In the genomic region with DNA sequence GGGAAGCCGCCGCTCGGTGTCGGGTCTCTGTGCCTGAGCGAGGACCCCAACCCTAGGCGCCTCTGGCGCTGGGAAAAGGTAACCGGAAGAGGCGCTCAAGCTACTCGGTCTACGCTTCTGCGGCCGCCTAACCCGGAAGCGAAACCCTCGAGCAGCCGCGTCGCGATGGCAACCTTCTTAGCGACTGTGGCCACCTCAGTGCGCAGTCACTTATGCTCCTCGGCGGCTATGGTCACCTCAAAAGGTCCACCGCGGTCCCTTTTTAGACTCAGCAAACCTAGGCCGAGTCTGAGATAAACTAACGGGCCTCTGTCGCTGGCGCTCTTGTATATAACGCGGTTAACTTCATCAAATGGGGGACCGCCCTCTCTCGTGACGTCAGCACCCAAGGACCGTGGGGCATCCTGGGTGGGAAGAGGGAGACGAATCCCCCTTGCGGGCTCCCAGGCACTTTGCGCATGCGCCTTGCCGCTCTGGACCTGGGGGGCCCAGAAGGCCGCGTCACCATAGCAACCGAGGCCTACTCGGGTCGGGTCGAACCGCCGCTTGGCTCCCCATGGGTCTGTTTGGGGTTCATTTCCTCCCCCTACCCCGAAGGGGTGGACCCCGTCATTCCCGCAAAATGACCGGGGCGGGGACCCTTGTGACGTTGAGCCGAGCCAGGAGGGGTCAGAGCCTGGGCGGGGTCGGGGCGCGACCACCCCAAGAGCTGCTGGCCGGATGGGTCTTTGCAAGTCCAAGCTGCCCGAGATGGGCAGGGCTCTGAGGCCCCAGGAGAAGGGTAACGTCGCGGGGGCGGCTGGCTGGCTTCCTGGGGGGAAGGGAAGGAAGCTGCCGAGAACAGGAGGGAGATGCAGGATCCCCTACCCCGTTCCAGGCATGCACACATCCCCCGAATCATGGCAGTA, we compare ENCODE assay signal across 8 cellular contexts. TPM values are rescaled to one million over a fixed set of nuclear protein-coding genes. Genes with fewer than 3 reads are reported as not detected.
A peak's percentile ranks its signal among the peaks of the same experiment; 100 is the strongest.
DNase-seq lines count a peak whose midpoint lies in the region; TF ChIP-seq lines count a peak whose summit lies in the region.

TSS of gene GTF2F1 (minus strand) at position 91 of the 908 bp plus-strand sequence. CDS start 169 bp downstream, outside the sequence.

- H3K36me3 ChIP-seq in MG63, result peaks cover 12% of the 10 kb centered on the region
- H3K36me3 ChIP-seq in neural cell (ENCODE audit: insufficient read depth, low read length), result peaks cover 3% of the 10 kb centered on the region
- peaks cover 12 to 35% (median 30%) of the 10 kb centered on the region in 4 donors for H3K36me3 ChIP-seq in stomach

- no peaks in the 10 kb centered on the region for H4K20me1 ChIP-seq in neural cell (ENCODE audit: insufficient read depth)

- H3K9me2 ChIP-seq in neural cell (ENCODE audit: insufficient read depth, low read length), result no peaks in the 10 kb centered on the region

- no peaks in the 10 kb centered on the region for H3K27me3 ChIP-seq in MG63
- H3K27me3 ChIP-seq in neural cell (ENCODE audit: insufficient read depth, low read depth, low read length), result no peaks in the 10 kb centered on the region
- H3K27me3 ChIP-seq in stomach, result no peaks in the 10 kb centered on the region

- H3K4me2 ChIP-seq in neural cell (ENCODE audit: low read length), result peak within 1 kb of the TSS; percentile 77

- DNase-seq in EL, result peak; percentile 96
- peak; percentile 89 for DNase-seq in H4 (ENCODE audit: low spot score)
- peak; percentile 85 for DNase-seq in MG63
- DNase-seq in SHP77 treated with DMSO at 0.1 percent for 48 hours (lab: John Stamatoyannopoulos, UW), result peak; percentile 94
- peak; percentile 96 for DNase-seq in activated effector memory CD4-positive, alpha-beta T cell treated with anti-CD3 and anti-CD28 coated beads, Interleukin-2, amount 50 U/mL, for 16 hours
- DNase-seq in fibroblast of the conjunctiva (ENCODE audit: low read depth), result peak; percentile 95
- DNase-seq in stomach, result peak; percentile 92

- no peaks in the 10 kb centered on the region for H3K9me3 ChIP-seq in MG63
- no peaks in the 10 kb centered on the region for H3K9me3 ChIP-seq in neural cell (ENCODE audit: low read length)
- no peaks in the 10 kb centered on the region for H3K9me3 ChIP-seq in stomach

- TF ChIP-seq EP300 in neural cell (conservative IDR thresholded peaks at IDR 0.05; ENCODE audit: poor library complexity, severe bottlenecking), result peak; percentile 75
- TF ChIP-seq EP300 in stomach (IDR thresholded peaks at IDR 0.05), result no peak

- peak within 1 kb of the TSS; percentile 81 for H2AFZ ChIP-seq in neural cell (ENCODE audit: low read depth, low read length)

- no peak for TF ChIP-seq POLR2A in stomach (IDR thresholded peaks at IDR 0.05)

- H3F3A ChIP-seq in neural cell (ENCODE audit: insufficient read depth, low read length, poor library complexity, severe bottlenecking), result no peaks in the 10 kb centered on the region

- peak; percentile 50 for TF ChIP-seq RAD21 in neural cell (conservative IDR thresholded peaks at IDR 0.05)

- H3K4me3 ChIP-seq in MG63, result peak within 1 kb of the TSS; percentile 78
- peak within 1 kb of the TSS; percentile 77 for H3K4me3 ChIP-seq in neural cell (ENCODE audit: low read length)
- peak within 1 kb of the TSS; percentile 75 to 89 (median 80) for H3K4me3 ChIP-seq in stomach

- H3K79me2 ChIP-seq in neural cell (replicated peaks; ENCODE audit: insufficient read depth, low read length), result peaks cover 20% of the 10 kb centered on the region

- WGBS in stomach, 5 donors, result 0 to 1% (median 0%) methylated on average over 33 to 69 of the region's 69 CpGs

- peak within 1 kb of the TSS; percentile 99 for H3K27ac ChIP-seq in neural cell (ENCODE audit: low read length)
- peak within 1 kb of the TSS; percentile 81 to 96 (median 95) for H3K27ac ChIP-seq in stomach

- H3K4me1 ChIP-seq in stomach, result peaks cover 5 to 30% (median 24%) of the 10 kb centered on the region in 4 donors

- intact Hi-C loops in stomach (cut with DNase I; ENCODE audit: low total_unique reads), result no loop called here

- peak; percentile 51 for TF ChIP-seq CTCF in neural cell (IDR thresholded peaks at IDR 0.05; ENCODE audit: poor library complexity, severe bottlenecking)
- TF ChIP-seq CTCF in stomach (IDR thresholded peaks at IDR 0.05), result peak in 1 of 7 experiments; percentile 17

- H3K9ac ChIP-seq in neural cell (ENCODE audit: low read length), result peak within 1 kb of the TSS; percentile 97

TF ChIP-seq in neural cell, 6 proteins besides CTCF, POLR2A, EP300 and RAD21:
- TF ChIP-seq SMC3 (conservative IDR thresholded peaks at IDR 0.05; ENCODE audit: poor library complexity) (peak; percentile 60), TAF1 (IDR thresholded peaks at IDR 0.05; ENCODE audit: low read depth) (peak; percentile 68), POLR2AphosphoS5 (IDR thresholded peaks at IDR 0.05) (peak; percentile 90), MXI1 (conservative IDR thresholded peaks at IDR 0.05; ENCODE audit: poor library complexity, severe bottlenecking) (peak; percentile 84), EZH2 (IDR thresholded peaks at IDR 0.05; ENCODE audit: borderline replicate concordance, insufficient read depth, low read length, poor library complexity, severe bottlenecking) (no peak)
- TF ChIP-seq, protein P1, sequence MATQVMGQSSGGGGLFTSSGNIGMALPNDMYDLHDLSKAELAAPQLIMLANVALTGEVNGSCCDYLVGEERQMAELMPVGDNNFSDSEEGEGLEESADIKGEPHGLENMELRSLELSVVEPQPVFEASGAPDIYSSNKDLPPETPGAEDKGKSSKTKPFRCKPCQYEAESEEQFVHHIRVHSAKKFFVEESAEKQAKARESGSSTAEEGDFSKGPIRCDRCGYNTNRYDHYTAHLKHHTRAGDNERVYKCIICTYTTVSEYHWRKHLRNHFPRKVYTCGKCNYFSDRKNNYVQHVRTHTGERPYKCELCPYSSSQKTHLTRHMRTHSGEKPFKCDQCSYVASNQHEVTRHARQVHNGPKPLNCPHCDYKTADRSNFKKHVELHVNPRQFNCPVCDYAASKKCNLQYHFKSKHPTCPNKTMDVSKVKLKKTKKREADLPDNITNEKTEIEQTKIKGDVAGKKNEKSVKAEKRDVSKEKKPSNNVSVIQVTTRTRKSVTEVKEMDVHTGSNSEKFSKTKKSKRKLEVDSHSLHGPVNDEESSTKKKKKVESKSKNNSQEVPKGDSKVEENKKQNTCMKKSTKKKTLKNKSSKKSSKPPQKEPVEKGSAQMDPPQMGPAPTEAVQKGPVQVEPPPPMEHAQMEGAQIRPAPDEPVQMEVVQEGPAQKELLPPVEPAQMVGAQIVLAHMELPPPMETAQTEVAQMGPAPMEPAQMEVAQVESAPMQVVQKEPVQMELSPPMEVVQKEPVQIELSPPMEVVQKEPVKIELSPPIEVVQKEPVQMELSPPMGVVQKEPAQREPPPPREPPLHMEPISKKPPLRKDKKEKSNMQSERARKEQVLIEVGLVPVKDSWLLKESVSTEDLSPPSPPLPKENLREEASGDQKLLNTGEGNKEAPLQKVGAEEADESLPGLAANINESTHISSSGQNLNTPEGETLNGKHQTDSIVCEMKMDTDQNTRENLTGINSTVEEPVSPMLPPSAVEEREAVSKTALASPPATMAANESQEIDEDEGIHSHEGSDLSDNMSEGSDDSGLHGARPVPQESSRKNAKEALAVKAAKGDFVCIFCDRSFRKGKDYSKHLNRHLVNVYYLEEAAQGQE (IDR thresholded peaks at IDR 0.05; ENCODE audit: borderline replicate concordance), result peak; percentile 83

RNA-seq across cellular contexts. Expression of gene GTF2F1, which starts in this region (rescaled TPM):
- 41.1 and 48.4 TPM in 2 replicates for total RNA-seq in H4 (2014; rRNA removed; shearing (Covaris generic))
- 49.5 and 82.8 TPM in 2 replicates for total RNA-seq in MG63 (2014; rRNA removed; shearing (Covaris generic); ENCODE audit: low replicate concordance)
- polyA plus RNA-seq in neural cell (53.9 and 69.2 TPM in 2 replicates), stomach (10 to 100 TPM; 34.4 to 62.8 (median 41.7) TPM)
- 55.9 and 57.5 TPM in 2 replicates for polyA minus RNA-seq in neural cell
- total RNA-seq in stomach, result 10 to 100 TPM in 4 of 5 donors, 1 to 10 TPM in 1; 9.8 to 46.7 (median 22.8) TPM

Comparison
In these comparisons a context has a peak if more than half of its experiments do, and no peak if none do; other contexts are left out.
1. Peak in every context shown above with its lines: DNase-seq, H3K4me3 ChIP-seq and H3K27ac ChIP-seq.